1 cellular context compared by ENCODE assay signal in genomic region chr11:12248330-12248729, GRCh38.
TF ChIP-seq lines count a peak whose summit lies in the region.

No MANE protein-coding gene starts in this region.

TF ChIP-seq in H1, 55 proteins besides CTCF, POLR2A, EP300 and RAD21 (continued from another document):
- TF ChIP-seq, protein P1, sequence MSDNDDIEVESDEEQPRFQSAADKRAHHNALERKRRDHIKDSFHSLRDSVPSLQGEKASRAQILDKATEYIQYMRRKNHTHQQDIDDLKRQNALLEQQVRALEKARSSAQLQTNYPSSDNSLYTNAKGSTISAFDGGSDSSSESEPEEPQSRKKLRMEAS (IDR thresholded peaks at IDR 0.05): no peak
